In the genomic region with DNA sequence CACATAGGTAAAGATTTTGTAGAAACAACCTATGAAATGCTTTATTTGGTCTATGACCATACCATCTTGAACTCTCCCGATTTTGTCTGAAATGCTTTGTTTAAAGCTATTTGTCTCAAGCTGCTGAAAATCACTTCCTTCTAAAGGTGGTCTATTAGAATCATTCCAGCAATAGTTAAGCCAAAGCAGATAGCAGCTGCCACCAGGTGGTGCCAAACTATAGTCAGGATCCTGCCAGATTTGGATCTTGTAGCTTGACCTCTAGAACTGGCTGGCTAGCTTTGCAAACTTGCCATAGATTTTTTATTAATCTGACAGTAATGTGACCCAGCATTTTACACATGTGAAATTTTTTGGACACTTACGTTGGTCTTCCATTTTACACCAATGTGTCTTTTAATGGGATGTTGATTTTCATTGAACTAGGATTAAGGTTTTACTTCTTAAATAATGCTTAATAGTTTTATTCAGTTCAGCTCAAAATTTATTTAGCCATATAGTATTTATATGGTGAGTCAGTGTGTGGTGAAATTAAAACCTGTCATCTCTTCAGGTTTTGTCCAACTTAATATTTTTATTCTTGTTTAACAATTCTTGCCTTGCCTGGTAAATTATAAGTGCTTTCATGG, we compare ENCODE assay signal across 8 cellular contexts. TPM values are rescaled to one million over a fixed set of nuclear protein-coding genes. Genes with fewer than 3 reads are reported as not detected.
DNase-seq lines count a peak whose midpoint lies in the region; ATAC-seq and TF ChIP-seq lines count a peak whose summit lies in the region.

No MANE protein-coding gene starts in this region.

- TF ChIP-seq CTCF in GM12875 (IDR thresholded peaks at IDR 0.05; ENCODE audit: borderline replicate concordance, insufficient read depth, low read depth, low read length) (peak; percentile 67), brain microvascular endothelial cell (IDR thresholded peaks at IDR 0.05; ENCODE audit: low read depth, low read length, missing control alignments) (peak; percentile 93)

- DNase-seq in Ammon's horn (ENCODE audit: low spot score), result peak; percentile 54
- peak; percentile 28 for DNase-seq in NCI-H460 (ENCODE audit: extremely low read depth, low read depth)
- peak; percentile 50 for DNase-seq in brain microvascular endothelial cell
- DNase-seq in left lobe of liver (ENCODE audit: low spot score), result peak; percentile 57
- no peak for DNase-seq in HPDE6-E6E7 (ENCODE audit: extremely low spot score)
- no peak for DNase-seq in OCI-M2 (lab: John Stamatoyannopoulos, UW; ENCODE audit: unreplicated experiment)

- H3K36me3 ChIP-seq in brain microvascular endothelial cell (replicated peaks), result peaks cover 67% of the 10 kb centered on the region

- ATAC-seq in left lobe of liver, result peak; percentile 93
- ATAC-seq in GM18861 (IDR thresholded peaks at IDR 0.05; ENCODE audit: unreplicated experiment), result no peak

- no peaks in the 10 kb centered on the region for H3K27me3 ChIP-seq in brain microvascular endothelial cell (replicated peaks)

- in situ Hi-C loops in brain microvascular endothelial cell (cut with HindIII; ENCODE audit: low pct_ligation_motif_present, low sequenced_read_pairs), result no loop called here

- H3K4me3 ChIP-seq in GM12875 (ENCODE audit: low read depth, low read length) (no peak overlapping the region), brain microvascular endothelial cell (ENCODE audit: low read depth, low read length) (no peak overlapping the region)

- no peak overlapping the region for H3K27ac ChIP-seq in brain microvascular endothelial cell

RNA-seq across cellular contexts. Expression of a gene that starts 19.7 kb away (rescaled TPM):
- 12.2 TPM in 2 replicates for total RNA-seq in NCI-H460 (2014; rRNA removed; shearing (Covaris generic))
- polyA plus RNA-seq in NCI-H460 (2014; cell fraction: nucleus; rRNA removed), result 4.5 and 10.0 TPM in 2 replicates
- total RNA-seq in left lobe of liver, result 16.1 TPM

RNA-seq across cellular contexts. Expression of a gene that starts 38.0 kb away (rescaled TPM):
- 571 and 644 TPM in 2 replicates for total RNA-seq in NCI-H460 (2014; rRNA removed; shearing (Covaris generic))
- 251 and 297 TPM in 2 replicates for polyA plus RNA-seq in NCI-H460 (2014; cell fraction: nucleus; rRNA removed)
- 318 TPM for total RNA-seq in left lobe of liver

Comparison
In these comparisons a context has a peak if more than half of its experiments do, and no peak if none do; other contexts are left out.
1. DNase-seq: peak in Ammon's horn (single experiment), NCI-H460 (single experiment), brain microvascular endothelial cell (single experiment) and left lobe of liver (single experiment); none in HPDE6-E6E7 (single experiment) and OCI-M2 (single experiment).